In genomic region chr15:67542462-67543347, GRCh38 we compare ENCODE assay signal across 8 cellular contexts. TPM values are rescaled to one million over a fixed set of nuclear protein-coding genes. Genes with fewer than 3 reads are reported as not detected.
DNase-seq lines count a peak whose midpoint lies in the region; ATAC-seq and TF ChIP-seq lines count a peak whose summit lies in the region.

Gene MAP2K5 (plus strand): TSS chr15:67542703. CDS start chr15:67543336, 633 bp downstream.

- H3K4me3 Mint-ChIP-seq in activated CD4-positive, alpha-beta memory T cell treated with anti-CD3 and anti-CD28 coated beads, Interleukin-2, amount 10 ng/mL, durations not matched to agents 7 days and 5 days = peak within 1 kb of the TSS; percentile 89

- CTCF ChIA-PET in activated CD4-positive, alpha-beta memory T cell treated with anti-CD3 and anti-CD28 coated beads, Interleukin-2, amount 10 ng/mL, durations not matched to agents 7 days and 5 days (lab: Charles Lee) = interaction anchor here (1.1 to 1.3 kb wide), 2 partner anchors 10 to 18 kb away, joined by 5 read pairs; no protein-coding TSS in a partner anchor

- ATAC-seq in HG03135 (IDR thresholded peaks at IDR 0.05; ENCODE audit: unreplicated experiment) (peak; percentile 43), GM18519 (IDR thresholded peaks at IDR 0.05; ENCODE audit: low FRiP score, unreplicated experiment) (no peak)

- POLR2A ChIA-PET in activated CD4-positive, alpha-beta memory T cell treated with anti-CD3 and anti-CD28 coated beads, Interleukin-2, amount 10 ng/mL, durations not matched to agents 7 days and 5 days (lab: Charles Lee) = interaction anchor here (0.6 to 1.9 kb wide), 13 partner anchors 10 to 734 kb away, joined by 3 to 24 read pairs (median 3); partner anchors contain the start of genes AAGAB, C15orf61, CLN6 and FEM1B

- H3K4me3 ChIP-seq in GM12864 (ENCODE audit: low read depth, low read length) = peak within 1 kb of the TSS; percentile 89

- H3K4me1 Mint-ChIP-seq in activated CD4-positive, alpha-beta memory T cell treated with anti-CD3 and anti-CD28 coated beads, Interleukin-2, amount 10 ng/mL, durations not matched to agents 7 days and 5 days = peaks cover 52% of the 10 kb centered on the region

- H3K27me3 Mint-ChIP-seq in activated CD4-positive, alpha-beta memory T cell treated with anti-CD3 and anti-CD28 coated beads, Interleukin-2, amount 10 ng/mL, durations not matched to agents 7 days and 5 days = peaks cover 4% of the 10 kb centered on the region

- peaks cover 24% of the 10 kb centered on the region for H3K36me3 Mint-ChIP-seq in activated CD4-positive, alpha-beta memory T cell treated with anti-CD3 and anti-CD28 coated beads, Interleukin-2, amount 10 ng/mL, durations not matched to agents 7 days and 5 days (ENCODE audit: low read depth)

- DNase-seq in GM12864 (ENCODE audit: low read depth) (no peak), NCI-H748 treated with DMSO at 0.1 percent for 48 hours (lab: John Stamatoyannopoulos, UW) (peak; percentile 7), ecto neural progenitor cell (ENCODE audit: low spot score) (peak; percentile 89), lung microvascular endothelial cell (ENCODE audit: low read depth in 2 of 2) (peak; percentile 77 to 81)
- peak; percentile 85 for DNase-seq in activated CD4-positive, alpha-beta memory T cell treated with anti-CD3 and anti-CD28 coated beads, Interleukin-2, amount 10 ng/mL, durations not matched to agents 7 days and 5 days
- DNase-seq in stimulated activated CD4-positive, alpha-beta T cell treated with anti-CD3 and anti-CD28 coated beads, TNF-alpha, amount 100 ng/mL, for 24 hours (ENCODE audit: low read depth in 3 of 3) = peak; percentile 67 to 83 (median 75)

- peak within 1 kb of the TSS; percentile 88 for H3K27ac Mint-ChIP-seq in activated CD4-positive, alpha-beta memory T cell treated with anti-CD3 and anti-CD28 coated beads, Interleukin-2, amount 10 ng/mL, durations not matched to agents 7 days and 5 days

- H3K9me3 Mint-ChIP-seq in activated CD4-positive, alpha-beta memory T cell treated with anti-CD3 and anti-CD28 coated beads, Interleukin-2, amount 10 ng/mL, durations not matched to agents 7 days and 5 days = no peaks in the 10 kb centered on the region

- TF ChIP-seq CTCF in GM12864 (IDR thresholded peaks at IDR 0.05; ENCODE audit: low read depth, low read length, missing control alignments) = no peak

RNA-seq across cellular contexts. Expression of gene MAP2K5, which starts in this region (rescaled TPM):
- 10 to 100 TPM; 16.9 to 17.4 TPM for total RNA-seq in activated CD4-positive, alpha-beta memory T cell treated with anti-CD3 and anti-CD28 coated beads, Interleukin-2, amount 10 ng/mL, durations not matched to agents 7 days and 5 days
- total RNA-seq in lung microvascular endothelial cell = 2.8 and 3.1 TPM in 2 replicates
